In genomic region chr3:126511291-126511690, GRCh38 we compare ENCODE assay signal across 26 cellular contexts. TPM values are rescaled to one million over a fixed set of nuclear protein-coding genes. Genes with fewer than 3 reads are reported as not detected.
"Had no signal": no experiment of that assay in that cellular context is flagged by ENCODE, and none has a peak within 500 bp of the region (broad histone marks: within the 10 kb centered on the region; RNA-seq: fewer than 3 reads in every experiment).

No MANE protein-coding gene starts in this region.

- H3K4me3 ChIP-seq: hepatocyte, pancreas, thyroid gland had no signal

- H3K4me1 ChIP-seq: pancreas had no signal

- DNase-seq: activated CD4-positive, alpha-beta T cell treated with anti-CD3 and anti-CD28 coated beads, Interleukin-2, amount 50 U/mL, for 4 hours; activated CD8-positive, alpha-beta memory T cell treated with anti-CD3 and anti-CD28 coated beads for 24 hours; activated CD8-positive, alpha-beta memory T cell treated with anti-CD3 and anti-CD28 coated beads, Interleukin-2, amount 50 U/mL, for 4 hours; activated naive CD4-positive, alpha-beta T cell treated with anti-CD3 and anti-CD28 coated beads, Interleukin-2, amount 10 ng/mL, durations not matched to agents 7 days and 5 days; activated T-cell treated with anti-CD3 and anti-CD28 coated beads, Interleukin-2, amount 50 U/mL, for 4 hours; brain microvascular endothelial cell; central memory CD4-positive, alpha-beta T cell; effector memory CD4-positive, alpha-beta T cell; foreskin keratinocyte; immature natural killer cell; kidney glomerular epithelial cell; stimulated activated CD4-positive, alpha-beta T cell treated with anti-CD3 and anti-CD28 coated beads, Interleukin-4, amount 100 ng/mL, for 1 hour; stimulated activated naive CD4-positive, alpha-beta T cell; T1000; thyroid gland had no signal

- H3K9me3 ChIP-seq: neutrophil, pancreas, thyroid gland had no signal

- ATAC-seq: activated T-cell treated with anti-CD3 and anti-CD28 coated beads, Interleukin-2, amount 50 U/mL, for 4 hours; foreskin keratinocyte; pancreas; WTC11 had no signal

- H2AFZ ChIP-seq: hepatocyte had no signal

- H3K4me2 ChIP-seq: hepatocyte had no signal

- H3K27ac ChIP-seq: brain microvascular endothelial cell, foreskin keratinocyte, hepatocyte, neutrophil, pancreas, thyroid gland had no signal

- H3K27me3 ChIP-seq: brain microvascular endothelial cell, hepatocyte, neutrophil, pancreas, thyroid gland had no signal

- H3K79me2 ChIP-seq: hepatocyte had no signal

- H3K36me3 ChIP-seq: brain microvascular endothelial cell, neutrophil, pancreas, thyroid gland had no signal

RNA-seq across cellular contexts. Expression of gene UROC1, which starts 6.3 kb away (rescaled TPM):
- total RNA-seq: activated T-cell treated with anti-CD3 and anti-CD28 coated beads, Interleukin-2, amount 50 U/mL, for 4 hours; activated T-helper 2 cell treated with anti-CD3 and anti-CD28 coated beads, Interferon-gamma antibody, Interleukin-2, Interleukin-4, amounts not matched to agents 10 μg/mL and 5 μg/mL and 100 μg/mL, durations not matched to agents 14 hours and 24 hours and 36 hours; dermis microvascular lymphatic vessel endothelial cell; foreskin keratinocyte; glomerular endothelial cell; natural killer cell treated with Interleukin-12 subunit alpha and Interleukin-12 subunit beta and Interleukin-15 and Interleukin-18, amount 100 ng/mL, for 72 hours; pancreas; pulmonary artery endothelial cell; thyroid gland; urinary bladder; WTC11 had no signal

RNA-seq across cellular contexts. Expression of gene CHST13, which starts 12.7 kb away (rescaled TPM):
- total RNA-seq: activated T-cell treated with anti-CD3 and anti-CD28 coated beads, Interleukin-2, amount 50 U/mL, for 4 hours; activated T-helper 2 cell treated with anti-CD3 and anti-CD28 coated beads, Interferon-gamma antibody, Interleukin-2, Interleukin-4, amounts not matched to agents 10 μg/mL and 5 μg/mL and 100 μg/mL, durations not matched to agents 14 hours and 24 hours and 36 hours; dermis microvascular lymphatic vessel endothelial cell; glomerular endothelial cell; pulmonary artery endothelial cell had no signal

RNA-seq across cellular contexts. Expression of gene C3orf22, which starts 47.4 kb away (rescaled TPM):
- total RNA-seq: activated T-cell treated with anti-CD3 and anti-CD28 coated beads, Interleukin-2, amount 50 U/mL, for 4 hours; activated T-helper 2 cell treated with anti-CD3 and anti-CD28 coated beads, Interferon-gamma antibody, Interleukin-2, Interleukin-4, amounts not matched to agents 10 μg/mL and 5 μg/mL and 100 μg/mL, durations not matched to agents 14 hours and 24 hours and 36 hours; dermis microvascular lymphatic vessel endothelial cell; foreskin keratinocyte; glomerular endothelial cell; hepatocyte; liver; natural killer cell treated with Interleukin-12 subunit alpha and Interleukin-12 subunit beta and Interleukin-15 and Interleukin-18, amount 100 ng/mL, for 72 hours; pancreas; pulmonary artery endothelial cell; thyroid gland; urinary bladder; WTC11 had no signal
